Comparison of ENCODE assay signal across 21 cellular contexts in genomic region chr18:49185636-49186035, GRCh38.
"Had no signal": no experiment of that assay in that cellular context is flagged by ENCODE, and none has a peak within 500 bp of the region (broad histone marks: within the 10 kb centered on the region; RNA-seq: fewer than 3 reads in every experiment).

No MANE protein-coding gene starts in this region.

- H3K9me3 ChIP-seq: body of pancreas, right atrium auricular region had no signal

- H3K36me3 ChIP-seq: right atrium auricular region had no signal

- H3K27ac ChIP-seq: body of pancreas, right atrium auricular region, skin epidermis had no signal

- H3K4me1 ChIP-seq: body of pancreas, right atrium auricular region had no signal

- H3K4me3 ChIP-seq: body of pancreas, right atrium auricular region, skin epidermis had no signal

- H3K27me3 ChIP-seq: body of pancreas, right atrium auricular region had no signal

- DNase-seq: activated B cell treated with CpG ODN at 0.5 μM for 24 hours; activated CD4-positive, alpha-beta T cell treated with anti-CD3 and anti-CD28 coated beads for 48 hours; activated CD8-positive, alpha-beta memory T cell treated with anti-CD3 and anti-CD28 coated beads, Interleukin-2, amount 50 U/mL, for 4 hours; activated CD8-positive, alpha-beta T cell treated with anti-CD3 and anti-CD28 coated beads, Interleukin-2, amount 10 ng/mL, durations not matched to agents 7 days and 5 days; activated effector memory CD4-positive, alpha-beta T cell treated with anti-CD3 and anti-CD28 coated beads, Interleukin-2, amount 50 U/mL, for 16 hours; activated T-cell treated with anti-CD3 and anti-CD28 coated beads, Interleukin-2, amount 50 U/mL, for 48 hours; amniotic stem cell; body of pancreas; cerebellar nuclear complex; erythroblast; hippocampal formation; left ventricle myocardium superior; mesendoderm; posterior cingulate gyrus; stimulated activated CD4-positive, alpha-beta T cell treated with anti-CD3 and anti-CD28 coated beads, Interleukin-15, amount 100 ng/mL, for 24 hours; stimulated activated CD4-positive, alpha-beta T cell treated with anti-CD3 and anti-CD28 coated beads, Interleukin-4, amount 100 ng/mL, for 1 hour; stimulated activated naive CD4-positive, alpha-beta T cell; SW 1271; trophoblast cell had no signal
